ENCODE assay signal across 14 cellular contexts in genomic region chr3:182597621-182598041, GRCh38.
DNase-seq lines count a peak whose midpoint lies in the region; ATAC-seq, FAIRE-seq and TF ChIP-seq lines count a peak whose summit lies in the region.
"Had no signal": no experiment of that assay in that cellular context is flagged by ENCODE, and none has a peak within 500 bp of the region (broad histone marks: within the 10 kb centered on the region; RNA-seq: fewer than 3 reads in every experiment).

No MANE protein-coding gene starts in this region.

- no peaks in the 10 kb centered on the region for H3K9me3 ChIP-seq in upper lobe of right lung
- H3K9me3 ChIP-seq in heart left ventricle: no peaks in the 10 kb centered on the region
- H3K9me3 ChIP-seq: A549, SJCRH30 had no signal

- H3K4me3 ChIP-seq in kidney epithelial cell (ENCODE audit: low read depth, low read length) (no peak overlapping the region), upper lobe of right lung (no peak overlapping the region), heart left ventricle (no peak overlapping the region)
- H3K4me3 ChIP-seq: A549, SJCRH30 had no signal

- FAIRE-seq in H54 (lab: Jason Lieb, UNC): no peak
- FAIRE-seq: A549 had no signal

- H3K27ac ChIP-seq in upper lobe of right lung (no peak overlapping the region), heart left ventricle (no peak overlapping the region)
- H3K27ac ChIP-seq: A549, C4-2B, SJCRH30 had no signal

- WGBS in heart left ventricle, 4 donors: 73 to 89% (median 83%) methylated on average over 3 of the region's 3 CpGs

- H3K27me3 ChIP-seq in kidney epithelial cell (ENCODE audit: control insufficient read depth, insufficient read depth, low read length): no peaks in the 10 kb centered on the region
- no peaks in the 10 kb centered on the region for H3K27me3 ChIP-seq in upper lobe of right lung
- no peaks in the 10 kb centered on the region for H3K27me3 ChIP-seq in heart left ventricle
- H3K27me3 ChIP-seq: SJCRH30 had no signal

- peak; percentile 59 for ATAC-seq in upper lobe of right lung
- no peak for ATAC-seq in heart left ventricle
- ATAC-seq in HG03571 (IDR thresholded peaks at IDR 0.05; ENCODE audit: unreplicated experiment): no peak
- ATAC-seq: A549 had no signal

- no peak for TF ChIP-seq POLR2A in heart left ventricle (IDR thresholded peaks at IDR 0.05)
- TF ChIP-seq POLR2A in H54 (IDR thresholded peaks at IDR 0.05; ENCODE audit: low read depth, low read length): no peak

- TF ChIP-seq CTCF in kidney epithelial cell (IDR thresholded peaks at IDR 0.05; ENCODE audit: insufficient read depth, low read length, poor library complexity, severe bottlenecking): no peak
- TF ChIP-seq CTCF in upper lobe of right lung (IDR thresholded peaks at IDR 0.05): no peak
- no peak for TF ChIP-seq CTCF in heart left ventricle (IDR thresholded peaks at IDR 0.05)

- intact Hi-C loops in upper lobe of right lung (cut with DNase I) (no loop called here), heart left ventricle (cut with DNase I) (no loop called here)

- DNase-seq in SIG-M5 treated with dmso at 0.1 percent for 504 hours (lab: John Stamatoyannopoulos, UW; ENCODE audit: unreplicated experiment) (peak; percentile 52), SIG-M5 (lab: John Stamatoyannopoulos, UW) (no peak), astrocyte of the hippocampus (ENCODE audit: low read depth, low spot score) (peak; percentile 77), kidney epithelial cell (ENCODE audit: low read depth) (peak; percentile 43), upper lobe of right lung (no peak), heart left ventricle (no peak), H54 (ENCODE audit: insufficient read length, low spot score) (no peak)
- DNase-seq: activated CD4-positive, CD25-positive, alpha-beta regulatory T cell; NCI-H510A; nephron progenitor cell; SJCRH30 had no signal

- H3K4me1 ChIP-seq in upper lobe of right lung: no peaks in the 10 kb centered on the region
- no peaks in the 10 kb centered on the region for H3K4me1 ChIP-seq in heart left ventricle
- H3K4me1 ChIP-seq: A549, SJCRH30 had no signal

- H3K36me3 ChIP-seq in kidney epithelial cell (ENCODE audit: control insufficient read depth, insufficient read depth, low read length) (no peaks in the 10 kb centered on the region), upper lobe of right lung (no peaks in the 10 kb centered on the region), heart left ventricle (no peaks in the 10 kb centered on the region)
- H3K36me3 ChIP-seq: SJCRH30 had no signal

Comparison
In these comparisons a context has a peak if more than half of its experiments do, and no peak if none do; other contexts are left out.
1. DNase-seq: peak in SIG-M5 treated with dmso at 0.1 percent for 504 hours (single experiment), astrocyte of the hippocampus (single experiment) and kidney epithelial cell (single experiment); none in SIG-M5 (single experiment), upper lobe of right lung (single experiment), heart left ventricle (0 of 5) and H54 (single experiment).